Comparison of ENCODE assay signal across 8 cellular contexts in genomic region chr12:57744194-57744776, GRCh38. TPM values are rescaled to one million over a fixed set of nuclear protein-coding genes. Genes with fewer than 3 reads are reported as not detected.
A peak's percentile ranks its signal among the peaks of the same experiment; 100 is the strongest.
DNase-seq lines count a peak whose midpoint lies in the region; ATAC-seq and TF ChIP-seq lines count a peak whose summit lies in the region.

No MANE protein-coding gene starts in this region.

- peak overlapping the region; percentile 94 for H3K27ac Mint-ChIP-seq in activated CD8-positive, alpha-beta T cell treated with anti-CD3 and anti-CD28 coated beads, Interleukin-2, amount 10 ng/mL, durations not matched to agents 7 days and 5 days

- H4K20me1 ChIP-seq in Loucy (ENCODE audit: insufficient read depth, low read length, poor library complexity, severe bottlenecking) (peaks cover 22% of the 10 kb centered on the region), neural cell (ENCODE audit: insufficient read depth) (no peaks in the 10 kb centered on the region)

- H3K4me3 ChIP-seq in Loucy (ENCODE audit: low read length, poor library complexity, severe bottlenecking), result peak overlapping the region; percentile 77
- peak overlapping the region; percentile 44 to 95 for H3K4me3 ChIP-seq in esophagus (ENCODE audit: low read depth in 1 of 2, low read length in 2 of 2)
- H3K4me3 ChIP-seq in neural cell (ENCODE audit: low read length), result peak overlapping the region; percentile 71
- peak overlapping the region; percentile 58 for H3K4me3 ChIP-seq in thymus (ENCODE audit: low read length)

- ATAC-seq in activated CD8-positive, alpha-beta T cell treated with anti-CD3 and anti-CD28 coated beads, Interleukin-2, amount 10 ng/mL, durations not matched to agents 7 days and 5 days, result peak; percentile 21

- peak overlapping the region; percentile 72 for H3K4me2 ChIP-seq in Loucy (ENCODE audit: low read depth, low read length, poor library complexity, severe bottlenecking)
- H3K4me2 ChIP-seq in neural cell (ENCODE audit: low read length), result peak overlapping the region; percentile 28

- TF ChIP-seq CTCF in GM13976 (IDR thresholded peaks at IDR 0.05; ENCODE audit: borderline replicate concordance, control extremely low read depth, extremely low read depth, insufficient read depth, missing control alignments), result no peak
- TF ChIP-seq CTCF in Loucy (conservative IDR thresholded peaks at IDR 0.05; ENCODE audit: low read length), result no peak
- no peak for TF ChIP-seq CTCF in neural cell (IDR thresholded peaks at IDR 0.05; ENCODE audit: poor library complexity, severe bottlenecking)

- peaks cover 60% of the 10 kb centered on the region for H3K4me1 Mint-ChIP-seq in activated CD8-positive, alpha-beta T cell treated with anti-CD3 and anti-CD28 coated beads, Interleukin-2, amount 10 ng/mL, durations not matched to agents 7 days and 5 days (ENCODE audit: low read depth)

- no peak for TF ChIP-seq EP300 in neural cell (conservative IDR thresholded peaks at IDR 0.05; ENCODE audit: poor library complexity, severe bottlenecking)

- no peaks in the 10 kb centered on the region for H3K9me3 Mint-ChIP-seq in activated CD8-positive, alpha-beta T cell treated with anti-CD3 and anti-CD28 coated beads, Interleukin-2, amount 10 ng/mL, durations not matched to agents 7 days and 5 days (ENCODE audit: insufficient read depth)

- H3F3A ChIP-seq in Loucy (ENCODE audit: low read depth) (no peaks in the 10 kb centered on the region; the same call in 1 of the 2 replicates), neural cell (ENCODE audit: insufficient read depth, low read length, poor library complexity, severe bottlenecking) (no peaks in the 10 kb centered on the region)

- H3K4me1 ChIP-seq in Loucy (ENCODE audit: insufficient read depth, low read length, poor library complexity, severe bottlenecking), result peaks cover 27% of the 10 kb centered on the region
- peaks cover 0 to 9% of the 10 kb centered on the region in 2 donors for H3K4me1 ChIP-seq in esophagus (ENCODE audit: control insufficient read depth in 2 of 2, insufficient read depth in 2 of 2, low read length in 1 of 2)
- peaks cover 34% of the 10 kb centered on the region for H3K4me1 ChIP-seq in thymus (ENCODE audit: control insufficient read depth, insufficient read depth, low read length)

- in situ Hi-C loops in GM13976 (cut with MboI; ENCODE audit: low sequenced_read_pairs, unreplicated experiment), result no loop called here

- peaks cover 46% of the 10 kb centered on the region for H3K36me3 Mint-ChIP-seq in activated CD8-positive, alpha-beta T cell treated with anti-CD3 and anti-CD28 coated beads, Interleukin-2, amount 10 ng/mL, durations not matched to agents 7 days and 5 days (ENCODE audit: low read depth)

- H3K9me3 ChIP-seq in Loucy (ENCODE audit: insufficient read depth, low read depth, low read length) (no peaks in the 10 kb centered on the region), esophagus (ENCODE audit: control insufficient read depth in 2 of 2, insufficient read depth in 1 of 2, low read depth in 1 of 2, low read length in 1 of 2) (no peaks in the 10 kb centered on the region), neural cell (ENCODE audit: low read length) (no peaks in the 10 kb centered on the region), thymus (ENCODE audit: control insufficient read depth) (no peaks in the 10 kb centered on the region)

- H3K79me2 ChIP-seq in Loucy (ENCODE audit: insufficient read depth, low read length) (peaks cover 39% of the 10 kb centered on the region), neural cell (replicated peaks; ENCODE audit: insufficient read depth, low read length) (peaks cover 4% of the 10 kb centered on the region)

- H3K27me3 ChIP-seq in Loucy (ENCODE audit: insufficient read depth, low read length, poor library complexity, severe bottlenecking), result no peaks in the 10 kb centered on the region
- peaks cover 0 to 7% of the 10 kb centered on the region in 2 donors for H3K27me3 ChIP-seq in esophagus (ENCODE audit: control insufficient read depth in 1 of 2, insufficient read depth in 2 of 2, low read length in 2 of 2)
- H3K27me3 ChIP-seq in neural cell (ENCODE audit: insufficient read depth, low read depth, low read length), result no peaks in the 10 kb centered on the region
- no peaks in the 10 kb centered on the region for H3K27me3 ChIP-seq in thymus (ENCODE audit: control insufficient read depth, insufficient read depth)

- H3K36me3 ChIP-seq in Loucy (ENCODE audit: insufficient read depth, low read length), result peaks cover 26% of the 10 kb centered on the region
- H3K36me3 ChIP-seq in esophagus (ENCODE audit: control insufficient read depth in 2 of 2, insufficient read depth in 2 of 2, low read length in 1 of 2), result peaks cover 0 to 7% of the 10 kb centered on the region in 2 donors
- H3K36me3 ChIP-seq in neural cell (ENCODE audit: insufficient read depth, low read length), result peaks cover 7% of the 10 kb centered on the region
- peaks cover 18% of the 10 kb centered on the region for H3K36me3 ChIP-seq in thymus (ENCODE audit: control insufficient read depth, insufficient read depth)

- no peak for TF ChIP-seq RAD21 in neural cell (conservative IDR thresholded peaks at IDR 0.05)

- H3K27ac ChIP-seq in esophagus (ENCODE audit: low read depth in 2 of 2, low read length in 1 of 2), result peak overlapping the region; percentile 87 to 93
- peak overlapping the region; percentile 94 for H3K27ac ChIP-seq in neural cell (ENCODE audit: low read length)
- H3K27ac ChIP-seq in thymus (ENCODE audit: low read depth), result peak overlapping the region; percentile 89

- peak; percentile 76 for DNase-seq in GM13976 (ENCODE audit: low spot score)
- peak; percentile 100 for DNase-seq in GOT3 (lab: John Stamatoyannopoulos, UW)
- peak; percentile 86 for DNase-seq in activated CD8-positive, alpha-beta T cell treated with anti-CD3 and anti-CD28 coated beads, Interleukin-2, amount 10 ng/mL, durations not matched to agents 7 days and 5 days
- no peak for DNase-seq in pons (ENCODE audit: low spot score)

- H2AFZ ChIP-seq in Loucy (ENCODE audit: low read length), result no peak overlapping the region
- peak overlapping the region; percentile 53 for H2AFZ ChIP-seq in neural cell (ENCODE audit: low read depth, low read length)

- H3K9ac ChIP-seq in Loucy (ENCODE audit: low read depth, low read length, poor library complexity, severe bottlenecking) (peak overlapping the region; percentile 69), neural cell (ENCODE audit: low read length) (peak overlapping the region; percentile 87)

- no peaks in the 10 kb centered on the region for H3K9me2 ChIP-seq in Loucy (replicated peaks; ENCODE audit: low read depth, low read length)
- H3K9me2 ChIP-seq in neural cell (ENCODE audit: insufficient read depth, low read length), result no peaks in the 10 kb centered on the region

- WGBS in esophagus, 2 donors, result 10 to 11% methylated on average over 21 of the region's 21 CpGs
- WGBS in thymus, result 12% methylated on average over 21 of the region's 21 CpGs

- POLR2A ChIA-PET in activated CD8-positive, alpha-beta T cell treated with anti-CD3 and anti-CD28 coated beads, Interleukin-2, amount 10 ng/mL, durations not matched to agents 7 days and 5 days (lab: Charles Lee), result interaction anchor here (0.5 to 1.3 kb wide), 6 partner anchors 15 to 1095 kb away, joined by 3 to 4 read pairs (median 3); partner anchors contain the start of gene INHBC

- CTCF ChIA-PET in activated CD8-positive, alpha-beta T cell treated with anti-CD3 and anti-CD28 coated beads, Interleukin-2, amount 10 ng/mL, durations not matched to agents 7 days and 5 days (lab: Charles Lee), result interaction anchor here (0.7 to 2.0 kb wide), 10 partner anchors 10 to 285 kb away, joined by 3 to 12 read pairs (median 4); no protein-coding TSS in a partner anchor

- H3K27me3 Mint-ChIP-seq in activated CD8-positive, alpha-beta T cell treated with anti-CD3 and anti-CD28 coated beads, Interleukin-2, amount 10 ng/mL, durations not matched to agents 7 days and 5 days (ENCODE audit: low read depth), result no peaks in the 10 kb centered on the region

- peak overlapping the region; percentile 92 for H3K4me3 Mint-ChIP-seq in activated CD8-positive, alpha-beta T cell treated with anti-CD3 and anti-CD28 coated beads, Interleukin-2, amount 10 ng/mL, durations not matched to agents 7 days and 5 days

TF ChIP-seq in neural cell, 6 proteins besides CTCF, POLR2A, EP300 and RAD21 (continues in another document):
- TF ChIP-seq EZH2 (IDR thresholded peaks at IDR 0.05; ENCODE audit: borderline replicate concordance, insufficient read depth, low read length, poor library complexity, severe bottlenecking) (no peak), POLR2AphosphoS5 (IDR thresholded peaks at IDR 0.05) (no peak), MXI1 (conservative IDR thresholded peaks at IDR 0.05; ENCODE audit: poor library complexity, severe bottlenecking) (no peak)

RNA-seq across cellular contexts. Expression of gene TSPAN31, which starts 0.6 kb away (rescaled TPM):
- 10 to 100 TPM; 12.9 to 13.3 TPM for total RNA-seq in activated CD8-positive, alpha-beta T cell treated with anti-CD3 and anti-CD28 coated beads, Interleukin-2, amount 10 ng/mL, durations not matched to agents 7 days and 5 days
- polyA plus RNA-seq in esophagus (10 to 100 TPM; 16.3 to 19.8 TPM), neural cell (78.1 and 85.3 TPM in 2 replicates), thymus (31.4 TPM)
- 37.5 and 39.0 TPM in 2 replicates for polyA minus RNA-seq in neural cell

RNA-seq across cellular contexts. Expression of gene AGAP2, which starts 5.7 kb away (rescaled TPM):
- total RNA-seq in activated CD8-positive, alpha-beta T cell treated with anti-CD3 and anti-CD28 coated beads, Interleukin-2, amount 10 ng/mL, durations not matched to agents 7 days and 5 days, result 10 to 100 TPM; 68.6 to 72.5 TPM
- polyA plus RNA-seq in esophagus, result under 1 TPM; 0.61 to 0.94 TPM
- polyA plus RNA-seq in neural cell, result 19.3 and 24.9 TPM in 2 replicates
- polyA minus RNA-seq in neural cell, result 33.6 and 34.3 TPM in 2 replicates
- polyA plus RNA-seq in thymus, result 15.5 TPM

RNA-seq across cellular contexts. Expression of gene CDK4, which starts 7.8 kb away (rescaled TPM):
- 100 to 1,000 TPM; 132 to 146 TPM for total RNA-seq in activated CD8-positive, alpha-beta T cell treated with anti-CD3 and anti-CD28 coated beads, Interleukin-2, amount 10 ng/mL, durations not matched to agents 7 days and 5 days
- polyA plus RNA-seq in esophagus (10 to 100 TPM; 22.1 to 52.6 TPM), neural cell (81.3 and 104 TPM in 2 replicates), thymus (38.5 TPM)
- polyA minus RNA-seq in neural cell, result 53.9 and 59.4 TPM in 2 replicates

RNA-seq across cellular contexts. Expression of gene MARCHF9, which starts 10.6 kb away (rescaled TPM):
- 10 to 100 TPM; 23.6 to 24.4 TPM for total RNA-seq in activated CD8-positive, alpha-beta T cell treated with anti-CD3 and anti-CD28 coated beads, Interleukin-2, amount 10 ng/mL, durations not matched to agents 7 days and 5 days
- 10 to 100 TPM in 1 of 2 donors, 1 to 10 TPM in 1; 8.0 to 10.9 TPM for polyA plus RNA-seq in esophagus
- 34.5 and 47.8 TPM in 2 replicates for polyA plus RNA-seq in neural cell
- polyA minus RNA-seq in neural cell, result 23.6 and 29.9 TPM in 2 replicates
- polyA plus RNA-seq in thymus, result 54.9 TPM

RNA-seq across cellular contexts. Expression of gene CYP27B1, which starts 22.6 kb away (rescaled TPM):
- 1 to 10 TPM; 2.3 to 2.6 TPM for total RNA-seq in activated CD8-positive, alpha-beta T cell treated with anti-CD3 and anti-CD28 coated beads, Interleukin-2, amount 10 ng/mL, durations not matched to agents 7 days and 5 days
- polyA plus RNA-seq in esophagus (under 1 TPM; 0.64 to 0.96 TPM), neural cell (0.86 and 1.4 TPM in 2 replicates), thymus (0.82 TPM)
- polyA minus RNA-seq in neural cell, result not detected in 2 replicates
